8 cellular contexts compared by ENCODE assay signal in the genomic region with DNA sequence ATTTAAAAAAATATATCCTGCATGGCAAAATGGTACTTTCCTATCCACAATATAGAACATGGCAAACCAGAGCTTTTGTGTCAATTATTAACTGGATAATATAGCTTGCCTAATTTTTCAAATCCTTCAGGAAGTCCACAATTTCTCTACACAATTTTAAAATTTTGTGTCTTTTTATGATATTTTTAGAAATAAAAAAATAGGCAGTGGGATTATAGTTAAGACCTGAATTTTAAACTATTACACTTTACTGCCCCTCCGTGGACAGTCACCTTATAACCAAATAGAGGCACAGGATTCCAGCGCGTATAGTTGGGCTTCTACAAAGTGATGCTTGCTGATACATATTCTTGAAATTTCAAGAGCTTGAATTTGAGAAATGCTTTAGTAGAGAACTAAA. TPM values are rescaled to one million over a fixed set of nuclear protein-coding genes. Genes with fewer than 3 reads are reported as not detected.
DNase-seq lines count a peak whose midpoint lies in the region; ATAC-seq, FAIRE-seq and TF ChIP-seq lines count a peak whose summit lies in the region.

No MANE protein-coding gene starts in this region.

- peak; percentile 52 for FAIRE-seq in H1 (lab: Jason Lieb, UNC)

- no peak overlapping the region for H2BK15ac ChIP-seq in H1 (ENCODE audit: low read length)

- H3K36me3 ChIP-seq in H1 (ENCODE audit: control insufficient read depth in 2 of 4, insufficient read depth in 4 of 4, low read length in 3 of 4), result no peaks in the 10 kb centered on the region

- peak overlapping the region in 1 of 10 donors; percentile 24 for H3K27ac Mint-ChIP-seq in naive thymus-derived CD8-positive, alpha-beta T cell

- H3K36me3 Mint-ChIP-seq in naive thymus-derived CD8-positive, alpha-beta T cell, result no peaks in the 10 kb centered on the region

- no peaks in the 10 kb centered on the region for H3K9me3 Mint-ChIP-seq in naive thymus-derived CD8-positive, alpha-beta T cell

- no peak overlapping the region for H2BK120ac ChIP-seq in H1 (replicated peaks; ENCODE audit: low read depth, low read length)

- no peak overlapping the region for H3K4me3 Mint-ChIP-seq in naive thymus-derived CD8-positive, alpha-beta T cell

- POLR2A ChIA-PET in H1 (lab: Charles Lee; ENCODE audit: partially characterized antibody), result interaction anchor here (0.7 to 2.3 kb wide), 7 partner anchors 12 to 161 kb away, joined by 3 to 13 read pairs (median 5); no protein-coding TSS in a partner anchor
- POLR2A ChIA-PET in naive thymus-derived CD8-positive, alpha-beta T cell (lab: Charles Lee), result interaction anchor here (2.1 kb wide), 1 partner anchor 109 kb away, joined by 10 read pairs; the partner anchor contains the start of gene TOMM22

- no peaks in the 10 kb centered on the region for H3K27me3 Mint-ChIP-seq in naive thymus-derived CD8-positive, alpha-beta T cell

- H3K4me2 ChIP-seq in H1 (ENCODE audit: insufficient read depth in 1 of 2, low read depth in 2 of 2, low read length in 2 of 2), result no peak overlapping the region

- H4K20me1 ChIP-seq in H1 (replicated peaks in 1 of 2; ENCODE audit: control insufficient read depth in 1 of 2, insufficient read depth in 2 of 2, low read length in 2 of 2), result no peaks in the 10 kb centered on the region

- CTCF ChIA-PET in H1 (lab: Charles Lee; ENCODE audit: partially characterized antibody), result interaction anchor here (0.6 to 3.3 kb wide), 28 partner anchors 9 to 475 kb away, joined by 3 to 9 read pairs (median 3); partner anchors contain the start of gene TOMM22

- H3K27me3 ChIP-seq in H1 (replicated peaks in 1 of 4; ENCODE audit: control insufficient read depth in 3 of 4, extremely low read depth in 1 of 4, insufficient read depth in 3 of 4, low read length in 3 of 4), result no peaks in the 10 kb centered on the region

- peaks cover 12 to 19% (median 18%) of the 10 kb centered on the region in 4 donors for H3K4me1 Mint-ChIP-seq in naive thymus-derived CD8-positive, alpha-beta T cell

- H3K4me1 ChIP-seq in H1 (replicated peaks in 1 of 4; ENCODE audit: control insufficient read depth in 3 of 4, insufficient read depth in 4 of 4, low read length in 3 of 4), result peaks cover 4 to 9% (median 7%) of the 10 kb centered on the region in 4 experiments; a peak in 5 of 7 replicates

- ATAC-seq in naive thymus-derived CD8-positive, alpha-beta T cell, result no peak
- no peak for ATAC-seq in GM21526 (IDR thresholded peaks at IDR 0.05; ENCODE audit: low FRiP score, unreplicated experiment)
- ATAC-seq in GM21619 (IDR thresholded peaks at IDR 0.05; ENCODE audit: unreplicated experiment), result no peak

- TF ChIP-seq RAD21 in H1 (IDR thresholded peaks at IDR 0.05 in 1 of 2, conservative IDR thresholded peaks at IDR 0.05 in 1 of 2; ENCODE audit: low read depth in 2 of 2, low read length in 2 of 2), result peak; percentile 68 to 71

- H3K9me3 ChIP-seq in H1 (ENCODE audit: insufficient read depth in 2 of 2, low read depth in 1 of 2, low read length in 1 of 2), result no peaks in the 10 kb centered on the region

- no peak overlapping the region for H2BK12ac ChIP-seq in H1 (ENCODE audit: low read depth, low read length)

- DNase-seq in DMS 273 (lab: John Stamatoyannopoulos, UW; ENCODE audit: unreplicated experiment) (peak; percentile 63), DMS 273 treated with DMSO at 0.1 percent for 48 hours (lab: John Stamatoyannopoulos, UW) (no peak), KG1 (lab: John Stamatoyannopoulos, UW) (peak; percentile 19), SW480 (ENCODE audit: low spot score) (peak; percentile 46), H1 (ENCODE audit: low read depth in 1 of 2, low spot score in 2 of 2) (peak in 1 of 2 experiments; percentile 41)
- peak in 7 of 10 donors; percentile 10 to 41 (median 22) for DNase-seq in naive thymus-derived CD8-positive, alpha-beta T cell

- no peak overlapping the region for H3K4me3 ChIP-seq in H1 (ENCODE audit: extremely low read depth in 1 of 4, insufficient read depth in 2 of 4, low read depth in 3 of 4, low read length in 4 of 4)

- H3K56ac ChIP-seq in H1 (replicated peaks; ENCODE audit: insufficient read length, low read depth, low read length), result no peak overlapping the region

- H3K9ac ChIP-seq in H1 (replicated peaks in 1 of 4; ENCODE audit: extremely low read depth in 1 of 4, low read depth in 3 of 4, low read length in 3 of 4), result no peak overlapping the region

- no peak for TF ChIP-seq POLR2A in H1 (IDR thresholded peaks at IDR 0.05; ENCODE audit: control extremely low read depth in 1 of 2, low read depth in 2 of 2, low read length in 2 of 2)

- H4K5ac ChIP-seq in H1 (ENCODE audit: insufficient read length, low read depth, low read length), result no peak overlapping the region

- H2AK5ac ChIP-seq in H1 (ENCODE audit: low read depth, low read length), result no peak overlapping the region

- WGBS in H1 (ENCODE audit: extremely low coverage in 1 of 2, insufficient coverage in 1 of 2, insufficient read length in 1 of 2, insufficient replicate concordance in 2 of 2, low coverage in 1 of 2, low lambda C conversion rate in 2 of 2, missing lambda C conversion rate in 1 of 2), 2 experiments, result 17% methylated on average over 3 of the region's 3 CpGs; no CpG with 5 or more reads in 1 of the 2 experiments

- H3K79me2 ChIP-seq in H1 (ENCODE audit: control insufficient read depth in 1 of 2, insufficient read depth in 2 of 2, low read length in 2 of 2), result no peaks in the 10 kb centered on the region

- H4K8ac ChIP-seq in H1 (ENCODE audit: extremely low read depth, insufficient read depth, low read length), result no peak overlapping the region

- H2AFZ ChIP-seq in H1 (ENCODE audit: low read length), result no peak overlapping the region

- TF ChIP-seq EP300 in H1 (IDR thresholded peaks at IDR 0.05; ENCODE audit: borderline replicate concordance in 1 of 2, low read depth in 2 of 2, low read length in 2 of 2), result no peak

- peaks cover 15% of the 10 kb centered on the region; the same call in 1 of the 2 replicates for H3K23me2 ChIP-seq in H1 (ENCODE audit: low read depth, low read length)

- no peak overlapping the region for H4K91ac ChIP-seq in H1 (replicated peaks; ENCODE audit: insufficient read length, low read length)

- no peak overlapping the region for H3K23ac ChIP-seq in H1 (ENCODE audit: insufficient read length)

- H2BK20ac ChIP-seq in H1 (ENCODE audit: low read length), result no peak overlapping the region

- no peak overlapping the region for H3K4ac ChIP-seq in H1 (replicated peaks; ENCODE audit: insufficient read length, low read depth, low read length)

- H3K79me1 ChIP-seq in H1 (ENCODE audit: low read depth, low read length), result no peaks in the 10 kb centered on the region

- TF ChIP-seq CTCF in H1 (IDR thresholded peaks at IDR 0.05; ENCODE audit: control extremely low read depth in 1 of 3, insufficient read depth in 1 of 3, low read depth in 1 of 3, low read length in 3 of 3), result peak in 2 of 3 experiments; percentile 44 to 58; a peak in 2 of 4 replicates

- H3K27ac ChIP-seq in H1 (ENCODE audit: low read depth, low read length), result no peak overlapping the region

- no peak overlapping the region for H2BK5ac ChIP-seq in H1 (ENCODE audit: low read depth, low read length)

- H3K14ac ChIP-seq in H1 (ENCODE audit: insufficient read length), result no peak overlapping the region

- no peak overlapping the region for H3K18ac ChIP-seq in H1 (ENCODE audit: extremely low read depth, low read length)

TF ChIP-seq in H1, 55 proteins besides CTCF, POLR2A, EP300 and RAD21 (continues in another document):
- TF ChIP-seq KDM5A (IDR thresholded peaks at IDR 0.05; ENCODE audit: low read length) (no peak), TEAD4 (IDR thresholded peaks at IDR 0.05; ENCODE audit: low read depth, low read length) (peak; percentile 10; the same call in 1 of the 2 replicates), NANOG (IDR thresholded peaks at IDR 0.05; ENCODE audit: insufficient read depth, low read depth, low read length, poor library complexity, severe bottlenecking) (no peak)

RNA-seq across cellular contexts. Expression of gene DMC1, which starts 2.1 kb away (rescaled TPM):
- 7.1 and 7.2 TPM in 2 replicates for total RNA-seq in H1 (2021; fragmentation: NEBNext Ultra II Directional; extraction: Animal tissue kit (Norgen Biotek cat#: 25700))
- polyA plus RNA-seq in H1 (2011; rRNA removed), result 3.8 and 20.2 TPM in 2 replicates
- 21.5 TPM for polyA plus RNA-seq in H1 (2011; cell fraction: cytosol; rRNA removed)
- 1.6 TPM for polyA plus RNA-seq in H1 (2011; cell fraction: nucleus; rRNA removed)
- polyA plus RNA-seq in H1 (2012, experiment 1 of 2), result 9.7 to 15.0 TPM (median 14.0 TPM) in 4 replicates
- polyA plus RNA-seq in H1 (2012, experiment 2 of 2), result 9.7 TPM
- 15.6 TPM for polyA plus RNA-seq in H1 (2013, experiment 1 of 2)
- polyA plus RNA-seq in H1 (2013, experiment 2 of 2), result 16.0 TPM
- 1.7 and 3.9 TPM in 2 replicates for polyA minus RNA-seq in H1 (2011; rRNA and poly(A)+ RNA removed)
- 3.2 TPM for polyA minus RNA-seq in H1 (2011; cell fraction: cytosol; rRNA and poly(A)+ RNA removed)
- polyA minus RNA-seq in H1 (2011; cell fraction: nucleus; rRNA and poly(A)+ RNA removed), result 15.5 TPM
- under 1 TPM in 1 of 2 experiments, not detected in 1; 0.73 TPM for total RNA-seq in naive thymus-derived CD8-positive, alpha-beta T cell
- polyA plus RNA-seq in naive thymus-derived CD8-positive, alpha-beta T cell, result not detected
